In genomic region chr20:57983082-57983481, GRCh38 we compare ENCODE assay signal across 31 cellular contexts.
"Had no signal": no experiment of that assay in that cellular context is flagged by ENCODE, and none has a peak within 500 bp of the region (broad histone marks: within the 10 kb centered on the region; RNA-seq: fewer than 3 reads in every experiment).

No MANE protein-coding gene starts in this region.

- H3K27ac ChIP-seq: adrenal gland, body of pancreas, cardiac muscle cell, colonic mucosa, dorsolateral prefrontal cortex had no signal

- H3K27me3 ChIP-seq: adrenal gland, body of pancreas, colonic mucosa had no signal

- H3K4me1 ChIP-seq: adrenal gland, body of pancreas, colonic mucosa had no signal

- H3K4me3 ChIP-seq: adrenal gland, body of pancreas, cardiac muscle cell, colonic mucosa, dorsolateral prefrontal cortex had no signal

- DNase-seq: activated CD4-positive, alpha-beta memory T cell treated with anti-CD3 and anti-CD28 coated beads for 36 hours; activated CD4-positive, alpha-beta T cell treated with anti-CD3 and anti-CD28 coated beads for 36 hours; activated CD4-positive, alpha-beta T cell treated with anti-CD3 and anti-CD28 coated beads, Interleukin-2, amount 10 ng/mL, durations not matched to agents 24 days and 14 days; activated CD4-positive, CD25-positive, alpha-beta regulatory T cell; activated CD4-positive, CD25-positive, alpha-beta regulatory T cell treated with anti-CD3 and anti-CD28 coated beads, Interleukin-2, amount 50 U/mL, for 72 hours; activated CD8-positive, alpha-beta memory T cell treated with anti-CD3 and anti-CD28 coated beads, Interleukin-2, amount 10 ng/mL, durations not matched to agents 7 days and 5 days; activated CD8-positive, alpha-beta memory T cell treated with anti-CD3 and anti-CD28 coated beads, Interleukin-2, amount 50 U/mL, for 4 hours; activated CD8-positive, alpha-beta T cell treated with anti-CD3 and anti-CD28 coated beads, Interleukin-2, amount 10 ng/mL, durations not matched to agents 7 days and 5 days; activated effector memory CD4-positive, alpha-beta T cell treated with anti-CD3 and anti-CD28 coated beads, Interleukin-2, amount 50 U/mL, for 16 hours; activated naive CD4-positive, alpha-beta T cell treated with anti-CD3 and anti-CD28 coated beads for 36 hours; activated naive CD8-positive, alpha-beta T cell treated with anti-CD3 and anti-CD28 coated beads for 36 hours; activated naive CD8-positive, alpha-beta T cell treated with anti-CD3 and anti-CD28 coated beads, Interleukin-2, amount 50 U/mL, for 24 hours; activated T-cell treated with anti-CD3 and anti-CD28 coated beads, Interleukin-2, amount 50 U/mL, for 1 hour; activated T-cell treated with anti-CD3 and anti-CD28 coated beads, Interleukin-2, amount 50 U/mL, for 48 hours; adrenal gland; amygdala; aorta; body of pancreas; central memory CD4-positive, alpha-beta T cell; cerebellar nuclear complex; colonic mucosa; dorsolateral prefrontal cortex; effector memory CD4-positive, alpha-beta T cell; endodermal cell; foreskin fibroblast; head of caudate nucleus; T-helper 1 cell; T-helper 17 cell; T1000 had no signal

- ATAC-seq: activated CD4-positive, alpha-beta T cell treated with anti-CD3 and anti-CD28 coated beads for 36 hours; activated CD8-positive, alpha-beta memory T cell treated with anti-CD3 and anti-CD28 coated beads, Interleukin-2, amount 10 ng/mL, durations not matched to agents 7 days and 5 days; activated CD8-positive, alpha-beta T cell treated with anti-CD3 and anti-CD28 coated beads, Interleukin-2, amount 10 ng/mL, durations not matched to agents 7 days and 5 days; activated naive CD8-positive, alpha-beta T cell treated with anti-CD3 and anti-CD28 coated beads, Interleukin-2, amount 50 U/mL, for 24 hours; body of pancreas; esophagus mucosa; T-helper 17 cell had no signal

- H3K36me3 ChIP-seq: adrenal gland, cardiac muscle cell, colonic mucosa had no signal

- H3K9me3 ChIP-seq: adrenal gland, body of pancreas, colonic mucosa had no signal
